14 cellular contexts compared by ENCODE assay signal in genomic region chr14:92093320-92093719, GRCh38. TPM values are rescaled to one million over a fixed set of nuclear protein-coding genes. Genes with fewer than 3 reads are reported as not detected.
DNase-seq lines count a peak whose midpoint lies in the region; ATAC-seq and TF ChIP-seq lines count a peak whose summit lies in the region.
"Had no signal": no experiment of that assay in that cellular context is flagged by ENCODE, and none has a peak within 500 bp of the region (broad histone marks: within the 10 kb centered on the region; RNA-seq: fewer than 3 reads in every experiment).

No MANE protein-coding gene starts in this region.

- H2AFZ ChIP-seq in PC-3 (ENCODE audit: low read length): no peak overlapping the region

- WGBS in gastroesophageal sphincter (ENCODE audit: low coverage in 1 of 2), 2 donors: 24 to 33% methylated on average over 1 of the region's 1 CpG

- TF ChIP-seq EP300 in gastroesophageal sphincter (IDR thresholded peaks at IDR 0.05): no peak

- CTCF ChIA-PET in PC-3 (lab: Charles Lee): no interaction called here

- H3K9ac ChIP-seq in PC-3 (ENCODE audit: low read length): no peak overlapping the region

- POLR2A ChIA-PET in PC-3 (lab: Charles Lee; ENCODE audit: unreplicated experiment): no interaction called here

- TF ChIP-seq CTCF in AG09319 (IDR thresholded peaks at IDR 0.05; ENCODE audit: low read depth, low read length): peak; percentile 5
- peak; percentile 35; the same call in 1 of the 3 replicates for TF ChIP-seq CTCF in GM12872 (IDR thresholded peaks at IDR 0.05; ENCODE audit: insufficient read depth, low read depth, low read length)
- peak; percentile 33; the same call in 1 of the 2 replicates for TF ChIP-seq CTCF in PC-3 (conservative IDR thresholded peaks at IDR 0.05; ENCODE audit: low read depth, low read length)
- TF ChIP-seq CTCF in foreskin keratinocyte (conservative IDR thresholded peaks at IDR 0.05): peak; percentile 23
- no peak for TF ChIP-seq CTCF in gastroesophageal sphincter (IDR thresholded peaks at IDR 0.05)

- H3K27me3 ChIP-seq in PC-3 (ENCODE audit: low read length) (no peaks in the 10 kb centered on the region), foreskin keratinocyte (no peaks in the 10 kb centered on the region), gastroesophageal sphincter (no peaks in the 10 kb centered on the region)

- H3K27ac ChIP-seq in PC-3 (ENCODE audit: low read length): no peak overlapping the region
- no peak overlapping the region for H3K27ac ChIP-seq in foreskin keratinocyte
- H3K27ac ChIP-seq in gastroesophageal sphincter: no peak overlapping the region
- H3K27ac ChIP-seq: SK-N-MC, thoracic aorta had no signal

- H3K36me3 ChIP-seq in PC-3 (ENCODE audit: low read depth, low read length): peaks cover 3% of the 10 kb centered on the region
- H3K36me3 ChIP-seq in gastroesophageal sphincter: peaks cover 0 to 74% of the 10 kb centered on the region in 2 donors

- H3K9me2 ChIP-seq in PC-3 (replicated peaks; ENCODE audit: low read length): no peaks in the 10 kb centered on the region

- H3K79me2 ChIP-seq in PC-3 (ENCODE audit: low read length): peaks cover 8% of the 10 kb centered on the region

- H3K4me1 ChIP-seq in PC-3 (ENCODE audit: insufficient read depth, low read length) (no peaks in the 10 kb centered on the region), foreskin keratinocyte (no peaks in the 10 kb centered on the region), gastroesophageal sphincter (no peaks in the 10 kb centered on the region)

- intact Hi-C loops in PC-3 (cut with micrococcal nuclease): loop anchor here (5.0 kb wide), 1 partner anchor 636 kb away; no protein-coding TSS in a partner anchor

- ATAC-seq in PC-3: no peak; the same call in 1 of the 2 replicates
- no peak for ATAC-seq in foreskin keratinocyte
- ATAC-seq in gastroesophageal sphincter: no peak
- no peak for ATAC-seq in HG02571 (IDR thresholded peaks at IDR 0.05; ENCODE audit: unreplicated experiment)
- no peak for ATAC-seq in HG02623 (IDR thresholded peaks at IDR 0.05; ENCODE audit: unreplicated experiment)
- ATAC-seq: activated naive CD4-positive, alpha-beta T cell treated with anti-CD3 and anti-CD28 coated beads, Interleukin-2, amount 50 U/mL, for 72 hours had no signal

- DNase-seq in AG09319 (ENCODE audit: extremely low read depth, low read depth): no peak
- DNase-seq in PC-3: no peak
- no peak for DNase-seq in foreskin keratinocyte
- no peak for DNase-seq in KG1 (lab: John Stamatoyannopoulos, UW)
- DNase-seq: activated CD4-positive, alpha-beta T cell treated with anti-CD3 and anti-CD28 coated beads, Interleukin-2, amount 50 U/mL, for 4 hours; CD4-positive, alpha-beta memory T cell; NCI-H345 had no signal

- no peaks in the 10 kb centered on the region for H4K20me1 ChIP-seq in PC-3 (ENCODE audit: low read length)

- H3K4me3 ChIP-seq in PC-3 (ENCODE audit: low read length) (no peak overlapping the region), gastroesophageal sphincter (no peak overlapping the region)
- H3K4me3 ChIP-seq: SK-N-MC, thoracic aorta had no signal

- TF ChIP-seq POLR2A in gastroesophageal sphincter (IDR thresholded peaks at IDR 0.05): no peak

- no peak overlapping the region for H3K4me2 ChIP-seq in PC-3 (ENCODE audit: low read length)

- no peaks in the 10 kb centered on the region for H3K9me3 ChIP-seq in PC-3 (ENCODE audit: low read length)
- no peaks in the 10 kb centered on the region for H3K9me3 ChIP-seq in gastroesophageal sphincter
- H3K9me3 ChIP-seq: thoracic aorta had no signal

- H3F3A ChIP-seq in PC-3 (ENCODE audit: low read length, unreplicated experiment): no peaks in the 10 kb centered on the region

- BruUV-seq in PC-3 (replicated peaks; lab: Mats Ljungman, UMichigan): no TSS peak

RNA-seq across cellular contexts. Expression of gene ATXN3, which starts 13.1 kb away (rescaled TPM):
- total RNA-seq in PC-3 (2014; rRNA removed) (20.4 and 49.3 TPM in 2 replicates), foreskin keratinocyte (19.7 and 29.7 TPM in 2 replicates), gastroesophageal sphincter (10 to 100 TPM; 43.1 to 63.0 (median 54.1) TPM)
- polyA plus RNA-seq in foreskin keratinocyte: 11.0 and 15.3 TPM in 2 replicates

RNA-seq across cellular contexts. Expression of gene NDUFB1, which starts 28.2 kb away (rescaled TPM):
- total RNA-seq in PC-3 (2014; rRNA removed): 147 and 248 TPM in 2 replicates
- 209 and 234 TPM in 2 replicates for total RNA-seq in foreskin keratinocyte
- 335 and 337 TPM in 2 replicates for polyA plus RNA-seq in foreskin keratinocyte
- 100 to 1,000 TPM; 258 to 481 (median 412) TPM for total RNA-seq in gastroesophageal sphincter

RNA-seq across cellular contexts. Expression of gene CPSF2, which starts 28.4 kb away (rescaled TPM):
- total RNA-seq in PC-3 (2014; rRNA removed): 51.5 and 57.9 TPM in 2 replicates
- total RNA-seq in foreskin keratinocyte: 63.8 and 66.0 TPM in 2 replicates
- polyA plus RNA-seq in foreskin keratinocyte: 18.9 and 25.1 TPM in 2 replicates
- 10 to 100 TPM; 32.8 to 62.4 (median 39.3) TPM for total RNA-seq in gastroesophageal sphincter

RNA-seq across cellular contexts. Expression of gene TRIP11, which starts 53.5 kb away (rescaled TPM):
- total RNA-seq in PC-3 (2014; rRNA removed) (9.6 and 14.3 TPM in 2 replicates), foreskin keratinocyte (28.2 and 31.9 TPM in 2 replicates), gastroesophageal sphincter (10 to 100 TPM; 39.3 to 51.6 (median 41.8) TPM)
- polyA plus RNA-seq in foreskin keratinocyte: 3.6 and 3.7 TPM in 2 replicates

Comparison
In these comparisons a context has a peak if more than half of its experiments do, and no peak if none do; other contexts are left out.
1. CTCF ChIP-seq: peak in AG09319 (single experiment), GM12872 (single experiment), PC-3 (single experiment) and foreskin keratinocyte (single experiment); none in gastroesophageal sphincter (0 of 4).